ENCODE assay signal across 28 cellular contexts in the genomic region with DNA sequence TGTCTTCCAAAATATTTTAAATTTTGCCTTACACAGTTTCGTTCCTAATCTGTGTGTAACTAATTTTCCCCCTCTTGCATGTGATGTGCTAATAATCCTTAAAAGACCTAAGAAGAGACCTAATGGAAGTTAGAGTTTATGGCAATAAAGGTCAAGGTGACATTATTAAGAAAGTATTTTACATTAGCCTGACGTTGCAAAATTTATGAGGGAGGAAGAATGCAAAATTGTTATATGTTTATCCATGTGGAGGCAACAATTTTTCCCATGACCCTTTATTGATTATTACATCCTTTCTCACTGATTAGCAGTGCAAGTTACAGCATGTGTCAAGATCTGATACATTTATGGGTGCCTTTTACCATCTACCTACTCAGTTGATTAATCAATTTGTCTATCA.
"Had no signal": no experiment of that assay in that cellular context is flagged by ENCODE, and none has a peak within 500 bp of the region (broad histone marks: within the 10 kb centered on the region; RNA-seq: fewer than 3 reads in every experiment).

No MANE protein-coding gene starts in this region.

- H3K4me1 Mint-ChIP-seq: endodermal cell had no signal

- H3K4me3 Mint-ChIP-seq: dendritic cell treated with granulocyte-macrophage colony-stimulating factor and Interleukin-4, amounts not matched to agents 40 ng/mL and 50 ng/mL, for 4 days; endodermal cell had no signal

- FAIRE-seq: colon, endometrium, endothelial cell of umbilical vein, frontal cortex had no signal

- H3K4me1 ChIP-seq: colonic mucosa, esophagus muscularis mucosa, esophagus squamous epithelium, foreskin keratinocyte, gastrocnemius medialis, gastroesophageal sphincter, heart left ventricle, heart right ventricle had no signal

- H3K27me3 ChIP-seq: colonic mucosa, dorsolateral prefrontal cortex, esophagus muscularis mucosa, esophagus squamous epithelium, foreskin keratinocyte, gastrocnemius medialis, gastroesophageal sphincter, heart left ventricle, heart right ventricle had no signal

- H3K27ac ChIP-seq: colonic mucosa, coronary artery, dorsolateral prefrontal cortex, epithelial cell of prostate, esophagus muscularis mucosa, esophagus squamous epithelium, foreskin keratinocyte, gastrocnemius medialis, gastroesophageal sphincter, heart left ventricle, heart right ventricle had no signal

- ATAC-seq: esophagus mucosa, foreskin keratinocyte, gastrocnemius medialis, gastroesophageal sphincter, heart left ventricle, heart right ventricle had no signal

- H3K9me3 ChIP-seq: colonic mucosa, esophagus muscularis mucosa, esophagus squamous epithelium, gastrocnemius medialis, gastroesophageal sphincter had no signal

- H3K36me3 ChIP-seq: colonic mucosa, esophagus muscularis mucosa, esophagus squamous epithelium, gastrocnemius medialis, gastroesophageal sphincter, heart left ventricle, heart right ventricle had no signal

- DNase-seq: colonic mucosa; cortex of kidney; dermis blood vessel endothelial cell; dorsolateral prefrontal cortex; effector CD4-positive, alpha-beta T cell; effector CD8-positive, alpha-beta T cell; effector memory CD4-positive, alpha-beta T cell; endodermal cell; erythroblast; esophagus squamous epithelium; foreskin fibroblast; foreskin keratinocyte; foreskin melanocyte; gastrocnemius medialis; glutamatergic neuron; head of caudate nucleus; heart left ventricle; heart right ventricle had no signal

- H3K4me3 ChIP-seq: colonic mucosa, coronary artery, dorsolateral prefrontal cortex, esophagus muscularis mucosa, esophagus squamous epithelium, gastrocnemius medialis, gastroesophageal sphincter, heart left ventricle, heart right ventricle had no signal

- H3K27ac Mint-ChIP-seq: dendritic cell treated with granulocyte-macrophage colony-stimulating factor and Interleukin-4, amounts not matched to agents 40 ng/mL and 50 ng/mL, for 4 days; endodermal cell had no signal

- H3K27me3 Mint-ChIP-seq: dendritic cell treated with granulocyte-macrophage colony-stimulating factor and Interleukin-4, amounts not matched to agents 40 ng/mL and 50 ng/mL, for 4 days had no signal
